ENCODE assay signal across 8 cellular contexts in genomic region chr1:76075877-76076276, GRCh38. TPM values are rescaled to one million over a fixed set of nuclear protein-coding genes. Genes with fewer than 3 reads are reported as not detected.
A peak's percentile ranks its signal among the peaks of the same experiment; 100 is the strongest.
DNase-seq lines count a peak whose midpoint lies in the region; ATAC-seq and TF ChIP-seq lines count a peak whose summit lies in the region.

No MANE protein-coding gene starts in this region.

- H3K9me3 ChIP-seq in SK-N-SH (no peaks in the 10 kb centered on the region), osteoblast (ENCODE audit: low read depth, low read length) (no peaks in the 10 kb centered on the region)

- ATAC-seq in GM21737 (IDR thresholded peaks at IDR 0.05; ENCODE audit: unreplicated experiment): peak; percentile 44
- no peak for ATAC-seq in GM19467 (IDR thresholded peaks at IDR 0.05; ENCODE audit: unreplicated experiment)

- no peak for TF ChIP-seq CTCF in SK-N-SH (IDR thresholded peaks at IDR 0.05)
- TF ChIP-seq CTCF in osteoblast (IDR thresholded peaks at IDR 0.05; ENCODE audit: extremely low read depth, low read depth, low read length): no peak

- H3K4me2 ChIP-seq in SK-N-SH (peak overlapping the region; percentile 97), osteoblast (ENCODE audit: insufficient read depth, low read length) (no peak overlapping the region)

- H2AFZ ChIP-seq in ACC112 (ENCODE audit: low read length, unreplicated experiment): no peak overlapping the region
- peak overlapping the region; percentile 89 for H2AFZ ChIP-seq in SK-N-SH (ENCODE audit: low read depth)
- no peak overlapping the region for H2AFZ ChIP-seq in osteoblast (ENCODE audit: low read length)

- peak overlapping the region; percentile 74; the same call in 1 of the 2 replicates for H3K9ac ChIP-seq in SK-N-SH

- H3K27me3 ChIP-seq in ACC112 (ENCODE audit: insufficient read depth, low read length) (peaks cover 10% of the 10 kb centered on the region; the same call in 1 of the 2 replicates), SK-N-SH (ENCODE audit: insufficient read depth) (no peaks in the 10 kb centered on the region), layer of hippocampus (ENCODE audit: control insufficient read depth, insufficient read depth, low read length) (no peaks in the 10 kb centered on the region), osteoblast (ENCODE audit: insufficient read depth, low read length) (no peaks in the 10 kb centered on the region)

- H4K20me1 ChIP-seq in SK-N-SH (ENCODE audit: insufficient read depth) (no peaks in the 10 kb centered on the region), osteoblast (ENCODE audit: insufficient read depth, low read length) (no peaks in the 10 kb centered on the region)

- TF ChIP-seq RAD21 in SK-N-SH (IDR thresholded peaks at IDR 0.05; ENCODE audit: low read length): no peak

- POLR2A ChIA-PET in SK-N-SH (lab: Yijun Ruan, JAX): no interaction called here

- no peaks in the 10 kb centered on the region for H3K9me2 ChIP-seq in SK-N-SH

- CTCF ChIA-PET in SK-N-SH (lab: Yijun Ruan, JAX): interaction anchor here (0.7 kb wide), 1 partner anchor 41 kb away, joined by 3 read pairs; no protein-coding TSS in a partner anchor

- H3K27ac ChIP-seq in ACC112 (ENCODE audit: low read depth, low read length) (no peak overlapping the region), SK-N-SH (ENCODE audit: low read depth in 2 of 2, low read length in 1 of 2) (peak overlapping the region; percentile 9 to 72; a peak in 3 of 4 replicates), layer of hippocampus (ENCODE audit: low read depth, low read length) (peak overlapping the region; percentile 8), osteoblast (ENCODE audit: low read depth, low read length) (no peak overlapping the region)

- 41% methylated on average over 5 of the region's 5 CpGs for WGBS in SK-N-SH (ENCODE audit: low lambda C conversion rate)

- TF ChIP-seq EP300 in SK-N-SH (IDR thresholded peaks at IDR 0.05; ENCODE audit: borderline replicate concordance in 1 of 2, low read depth in 1 of 2, low read length in 1 of 2): no peak

- H3K4me3 ChIP-seq in ACC112 (ENCODE audit: low read depth, low read length): peak overlapping the region; percentile 84; the same call in 1 of the 2 replicates
- H3K4me3 ChIP-seq in SK-N-SH (ENCODE audit: low read depth in 2 of 2, low read length in 1 of 2): peak overlapping the region; percentile 75 to 89
- no peak overlapping the region for H3K4me3 ChIP-seq in osteoblast (ENCODE audit: insufficient read depth, low read length)

- H3K79me2 ChIP-seq in ACC112 (ENCODE audit: control insufficient read depth, insufficient read depth, low read length, unreplicated experiment) (no peaks in the 10 kb centered on the region), SK-N-SH (ENCODE audit: insufficient read depth) (peaks cover 58% of the 10 kb centered on the region), osteoblast (ENCODE audit: insufficient read depth, low read length) (no peaks in the 10 kb centered on the region)

- no peaks in the 10 kb centered on the region for H3K36me3 ChIP-seq in ACC112 (ENCODE audit: insufficient read depth, low read length)
- no peaks in the 10 kb centered on the region for H3K36me3 ChIP-seq in SK-N-SH (replicated peaks in 1 of 2; ENCODE audit: control insufficient read depth in 1 of 2, insufficient read depth in 2 of 2, low read length in 1 of 2)
- H3K36me3 ChIP-seq in osteoblast (ENCODE audit: insufficient read depth, low read length): no peaks in the 10 kb centered on the region

- DNase-seq in SK-N-SH: no peak
- DNase-seq in OCI-M2 (lab: John Stamatoyannopoulos, UW; ENCODE audit: unreplicated experiment): no peak
- no peak for DNase-seq in hippocampal formation (lab: John Stamatoyannopoulos, UW)
- no peak for DNase-seq in osteoblast (ENCODE audit: insufficient read length, low spot score, missing footprints)

- peaks cover 19% of the 10 kb centered on the region for H3F3A ChIP-seq in SK-N-SH (replicated peaks; ENCODE audit: insufficient read depth)

- H3K4me1 ChIP-seq in ACC112 (ENCODE audit: control insufficient read depth, insufficient read depth, low read length, unreplicated experiment) (peaks cover 16% of the 10 kb centered on the region), SK-N-SH (ENCODE audit: control insufficient read depth in 1 of 2, insufficient read depth in 2 of 2, low read depth in 1 of 2, low read length in 1 of 2) (peaks cover 6 to 27% of the 10 kb centered on the region in 2 experiments; a peak in 2 of 4 replicates), osteoblast (ENCODE audit: insufficient read depth, low read length) (peaks cover 6% of the 10 kb centered on the region)

TF ChIP-seq in SK-N-SH, 30 proteins besides CTCF, POLR2A, EP300 and RAD21:
- TF ChIP-seq CHD2 (IDR thresholded peaks at IDR 0.05; ENCODE audit: low read length, partially characterized antibody): no peak
- no peak for TF ChIP-seq USF1 (IDR thresholded peaks at IDR 0.05; ENCODE audit: borderline replicate concordance, low read depth)
- peak; percentile 48 for TF ChIP-seq JUND (IDR thresholded peaks at IDR 0.05)
- TF ChIP-seq RFX5 (IDR thresholded peaks at IDR 0.05; ENCODE audit: low read length): no peak
- TF ChIP-seq POLR2AphosphoS5 (IDR thresholded peaks at IDR 0.05; ENCODE audit: low read depth, low read length): no peak
- TF ChIP-seq TAF1 (IDR thresholded peaks at IDR 0.05; ENCODE audit: borderline replicate concordance, low read depth, low read length): no peak
- TF ChIP-seq ELF1 (IDR thresholded peaks at IDR 0.05): no peak
- TF ChIP-seq TEAD4 (IDR thresholded peaks at IDR 0.05; ENCODE audit: borderline replicate concordance, insufficient read depth): no peak
- peak; percentile 70; the same call in 1 of the 2 replicates for TF ChIP-seq FOSL2 (IDR thresholded peaks at IDR 0.05; ENCODE audit: borderline replicate concordance, low read depth)
- TF ChIP-seq PBX3 (IDR thresholded peaks at IDR 0.05): peak; percentile 64
- no peak for TF ChIP-seq YY1 (IDR thresholded peaks at IDR 0.05; ENCODE audit: low read depth)
- TF ChIP-seq NRF1 (IDR thresholded peaks at IDR 0.05; ENCODE audit: low read depth, low read length): no peak
- no peak for TF ChIP-seq GABPA (IDR thresholded peaks at IDR 0.05; ENCODE audit: low read depth)
- no peak for TF ChIP-seq FOXM1 (IDR thresholded peaks at IDR 0.05; ENCODE audit: low read depth)
- no peak for TF ChIP-seq EZH2phosphoT487 (IDR thresholded peaks at IDR 0.05; ENCODE audit: borderline replicate concordance, low read depth)
- no peak; the same call in 1 of the 2 replicates for TF ChIP-seq RXRA (IDR thresholded peaks at IDR 0.05; ENCODE audit: borderline replicate concordance, low read depth)
- no peak for TF ChIP-seq SIN3A (IDR thresholded peaks at IDR 0.05; ENCODE audit: borderline replicate concordance, low read depth, low read length)
- no peak for TF ChIP-seq SMC3 (IDR thresholded peaks at IDR 0.05; ENCODE audit: low read depth, low read length)
- TF ChIP-seq MEF2A (IDR thresholded peaks at IDR 0.05; ENCODE audit: borderline replicate concordance, low read depth): no peak
- no peak for TF ChIP-seq FOXJ3 (CRISPR knock-in tag; IDR thresholded peaks at IDR 0.05)

RNA-seq across cellular contexts. Expression of gene ST6GALNAC3, which starts 1.3 kb away (rescaled TPM):
- 8.1 and 12.1 TPM in 2 replicates for polyA plus RNA-seq in SK-N-SH (2012; rRNA removed)
- polyA plus RNA-seq in SK-N-SH (2012; cell fraction: cytosol; rRNA removed): 14.4 and 14.7 TPM in 2 replicates
- 2.3 and 5.8 TPM in 2 replicates for polyA plus RNA-seq in SK-N-SH (2012; cell fraction: nucleus; rRNA removed)
- under 0.01 TPM in 1 of 2 replicates, not detected in the other for total RNA-seq in osteoblast

Comparison
In these comparisons a context has a peak if more than half of its experiments do, and no peak if none do; other contexts are left out.
1. H3K27ac ChIP-seq: peak in SK-N-SH (2 of 2) and layer of hippocampus (single experiment); none in ACC112 (single experiment) and osteoblast (single experiment).